ENCODE assay signal across 8 cellular contexts in genomic region chr3:49158108-49158709, GRCh38. TPM values are rescaled to one million over a fixed set of nuclear protein-coding genes. Genes with fewer than 3 reads are reported as not detected.
A peak's percentile ranks its signal among the peaks of the same experiment; 100 is the strongest.
DNase-seq lines count a peak whose midpoint lies in the region; ATAC-seq and TF ChIP-seq lines count a peak whose summit lies in the region.

No MANE protein-coding gene starts in this region.

- peak overlapping the region; percentile 21 for H3K27ac Mint-ChIP-seq in Calu3 (ENCODE audit: unreplicated experiment)

- no peaks in the 10 kb centered on the region for H3K9me2 ChIP-seq in Loucy (replicated peaks; ENCODE audit: low read depth, low read length)

- no peak overlapping the region for H3K4me3 Mint-ChIP-seq in Calu3 (ENCODE audit: low read depth, unreplicated experiment)

- no peaks in the 10 kb centered on the region for H4K20me1 ChIP-seq in Loucy (ENCODE audit: insufficient read depth, low read length, poor library complexity, severe bottlenecking)

- no peak overlapping the region for H2AFZ ChIP-seq in Loucy (ENCODE audit: low read length)

- no peaks in the 10 kb centered on the region for H3K9me3 Mint-ChIP-seq in Calu3 (ENCODE audit: low read depth, unreplicated experiment)

- DNase-seq in Calu3, result peak; percentile 60
- DNase-seq in activated CD4-positive, alpha-beta T cell treated with anti-CD3 and anti-CD28 coated beads for 48 hours, result peak; percentile 70
- no peak for DNase-seq in epithelial cell of proximal tubule (ENCODE audit: low read depth)
- DNase-seq in sciatic nerve (ENCODE audit: low spot score), result no peak
- no peak for DNase-seq in DMS79 treated with DMSO at 0.1 percent for 48 hours (lab: John Stamatoyannopoulos, UW)
- no peak for DNase-seq in NCI-H2227 (lab: John Stamatoyannopoulos, UW; ENCODE audit: unreplicated experiment)

- no peaks in the 10 kb centered on the region for H3K4me1 Mint-ChIP-seq in Calu3 (ENCODE audit: low read depth, unreplicated experiment)

- H3F3A ChIP-seq in Loucy (ENCODE audit: low read depth), result no peaks in the 10 kb centered on the region

- H3K79me2 ChIP-seq in Loucy (ENCODE audit: insufficient read depth, low read length), result no peaks in the 10 kb centered on the region

- ATAC-seq in sciatic nerve, result peak; percentile 34
- no peak for ATAC-seq in GM18498 (IDR thresholded peaks at IDR 0.05; ENCODE audit: unreplicated experiment)

- H3K9ac ChIP-seq in Loucy (ENCODE audit: low read depth, low read length, poor library complexity, severe bottlenecking), result no peak overlapping the region

- peaks cover 10% of the 10 kb centered on the region for H3K36me3 Mint-ChIP-seq in Calu3 (ENCODE audit: insufficient read depth, unreplicated experiment)

- intact Hi-C loops in Calu3 (cut with micrococcal nuclease; ENCODE audit: unreplicated experiment), result no loop called here
- intact Hi-C loops in sciatic nerve (cut with DNase I), result no loop called here

- H3K9me3 ChIP-seq in Loucy (ENCODE audit: insufficient read depth, low read depth, low read length), result no peaks in the 10 kb centered on the region

- no peaks in the 10 kb centered on the region for H3K4me1 ChIP-seq in Loucy (ENCODE audit: insufficient read depth, low read length, poor library complexity, severe bottlenecking)

- H3K27me3 ChIP-seq in Loucy (ENCODE audit: insufficient read depth, low read length, poor library complexity, severe bottlenecking), result no peaks in the 10 kb centered on the region

- H3K27me3 Mint-ChIP-seq in Calu3 (ENCODE audit: unreplicated experiment), result no peaks in the 10 kb centered on the region

- no TSS peak for BruUV-seq in Calu3 (replicated peaks; lab: Mats Ljungman, UMichigan)

- no peak overlapping the region for H3K4me2 ChIP-seq in Loucy (ENCODE audit: low read depth, low read length, poor library complexity, severe bottlenecking)

- H3K36me3 ChIP-seq in Loucy (ENCODE audit: insufficient read depth, low read length), result no peaks in the 10 kb centered on the region

- CTCF ChIA-PET in Calu3 (lab: Charles Lee), result no interaction called here

- no peak overlapping the region for H3K4me3 ChIP-seq in Loucy (ENCODE audit: low read length, poor library complexity, severe bottlenecking)
- H3K4me3 ChIP-seq in epithelial cell of proximal tubule (ENCODE audit: low read depth, low read length), result no peak overlapping the region

- TF ChIP-seq CTCF in Calu3 (IDR thresholded peaks at IDR 0.05; ENCODE audit: unreplicated experiment), result peak; percentile 58
- peak; percentile 76 for TF ChIP-seq CTCF in Loucy (conservative IDR thresholded peaks at IDR 0.05; ENCODE audit: low read length)
- TF ChIP-seq CTCF in epithelial cell of proximal tubule (conservative IDR thresholded peaks at IDR 0.05; ENCODE audit: low read depth, low read length), result peak; percentile 51

RNA-seq across cellular contexts. Expression of gene CCDC71, which starts 7.9 kb away (rescaled TPM):
- total RNA-seq in Calu3 (2022) (19.2 and 20.2 TPM in 2 replicates), epithelial cell of proximal tubule (33.4 and 44.4 TPM in 2 replicates), sciatic nerve (20.7 TPM)

RNA-seq across cellular contexts. Expression of gene KLHDC8B, which starts 13.2 kb away (rescaled TPM):
- 5.4 and 7.1 TPM in 2 replicates for total RNA-seq in Calu3 (2022)
- 8.0 and 16.5 TPM in 2 replicates for total RNA-seq in epithelial cell of proximal tubule
- total RNA-seq in sciatic nerve, result 32.5 TPM

RNA-seq across cellular contexts. Expression of gene LAMB2, which starts 25.4 kb away (rescaled TPM):
- total RNA-seq in Calu3 (2022), result 288 and 316 TPM in 2 replicates
- total RNA-seq in epithelial cell of proximal tubule, result 116 and 232 TPM in 2 replicates
- total RNA-seq in sciatic nerve, result 515 TPM

RNA-seq across cellular contexts. Expression of gene USP19, which starts 37.6 kb away (rescaled TPM):
- total RNA-seq in Calu3 (2022) (44.3 and 51.0 TPM in 2 replicates), epithelial cell of proximal tubule (34.7 and 35.9 TPM in 2 replicates), sciatic nerve (55.7 TPM)

RNA-seq across cellular contexts. Expression of gene QARS1, which starts 53.7 kb away (rescaled TPM):
- total RNA-seq in Calu3 (2022) (179 and 248 TPM in 2 replicates), epithelial cell of proximal tubule (299 and 306 TPM in 2 replicates), sciatic nerve (123 TPM)

Comparison
In these comparisons a context has a peak if more than half of its experiments do, and no peak if none do; other contexts are left out.
1. DNase-seq: peak in Calu3 (single experiment) and activated CD4-positive, alpha-beta T cell treated with anti-CD3 and anti-CD28 coated beads for 48 hours (single experiment); none in epithelial cell of proximal tubule (single experiment), sciatic nerve (single experiment), DMS79 treated with DMSO at 0.1 percent for 48 hours (single experiment) and NCI-H2227 (single experiment).
2. Peak in every context shown above with its lines, with median percentiles within 50 percentile points of each other: CTCF ChIP-seq.